8 cellular contexts compared by ENCODE assay signal in the genomic region with DNA sequence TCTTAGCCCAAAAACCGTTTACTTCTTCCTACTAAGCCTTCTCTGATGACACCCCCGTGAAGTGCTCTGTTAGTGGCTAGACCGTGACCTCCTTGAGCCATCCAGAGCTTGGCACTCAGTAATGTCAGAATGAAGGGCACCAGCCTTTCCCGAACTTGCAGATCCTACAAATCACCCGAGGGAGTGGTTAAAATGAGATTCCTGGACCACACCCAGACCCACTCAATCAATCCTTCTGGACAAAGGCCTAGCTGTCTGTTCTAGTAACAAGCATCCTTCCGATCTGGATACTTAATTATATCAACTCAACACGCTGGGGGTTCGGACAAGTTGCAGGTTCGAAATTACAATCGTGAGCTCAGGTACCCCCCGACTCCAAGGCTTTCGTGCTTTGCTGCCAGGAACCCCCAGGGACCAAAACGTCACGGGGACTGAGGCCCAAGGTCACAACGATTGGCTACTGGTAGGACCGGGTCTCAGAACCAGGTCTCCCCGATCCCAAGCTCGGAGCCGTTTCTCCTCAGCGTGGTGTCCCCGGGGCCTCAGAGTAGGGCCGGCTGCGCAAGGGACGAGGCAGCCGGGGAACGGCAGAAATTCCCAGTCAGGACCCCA. TPM values are rescaled to one million over a fixed set of nuclear protein-coding genes. Genes with fewer than 3 reads are reported as not detected.
DNase-seq lines count a peak whose midpoint lies in the region; ATAC-seq and TF ChIP-seq lines count a peak whose summit lies in the region.

No MANE protein-coding gene starts in this region.

- H2AFZ ChIP-seq in neuron (ENCODE audit: low read depth, low read length), result peak overlapping the region; percentile 22

- H3K9me3 ChIP-seq in neuron (ENCODE audit: low read length), result no peaks in the 10 kb centered on the region

- H3K27me3 ChIP-seq in neuron (ENCODE audit: insufficient read depth, low read length), result no peaks in the 10 kb centered on the region

- no peak for DNase-seq in activated CD4-positive, CD25-positive, alpha-beta regulatory T cell treated with anti-CD3 and anti-CD28 coated beads, Interleukin-2, amount 50 U/mL, for 72 hours
- DNase-seq in NB4 (ENCODE audit: low read depth) (peak; percentile 65), fibroblast of the conjunctiva (ENCODE audit: low read depth) (peak; percentile 13)
- DNase-seq in activated CD8-positive, alpha-beta T cell treated with anti-CD3 and anti-CD28 coated beads, Interleukin-2, amount 10 ng/mL, durations not matched to agents 7 days and 5 days, result peak; percentile 37
- no peak for DNase-seq in activated CD8-positive, alpha-beta memory T cell treated with anti-CD3 and anti-CD28 coated beads, Interleukin-2, amount 50 U/mL, for 4 hours

- H3K4me1 Mint-ChIP-seq in activated CD8-positive, alpha-beta T cell treated with anti-CD3 and anti-CD28 coated beads, Interleukin-2, amount 10 ng/mL, durations not matched to agents 7 days and 5 days (ENCODE audit: low read depth), result peaks cover 30% of the 10 kb centered on the region

- H3K4me1 ChIP-seq in neuron (ENCODE audit: insufficient read depth, low read length), result peaks cover 13% of the 10 kb centered on the region

- TF ChIP-seq CTCF in NB4 (IDR thresholded peaks at IDR 0.05; ENCODE audit: low read depth, low read length), result no peak

- CTCF ChIA-PET in activated CD8-positive, alpha-beta T cell treated with anti-CD3 and anti-CD28 coated beads, Interleukin-2, amount 10 ng/mL, durations not matched to agents 7 days and 5 days (lab: Charles Lee), result interaction anchor here (0.9 to 4.3 kb wide), 14 partner anchors 8 to 201 kb away, joined by 3 to 38 read pairs (median 4); a partner anchor contains a TSS

- H3K4me3 ChIP-seq in NB4 (ENCODE audit: low read depth, low read length) (peak overlapping the region; percentile 77), neuron (ENCODE audit: low read length) (peak overlapping the region; percentile 72)

- H3K9me3 Mint-ChIP-seq in activated CD8-positive, alpha-beta T cell treated with anti-CD3 and anti-CD28 coated beads, Interleukin-2, amount 10 ng/mL, durations not matched to agents 7 days and 5 days (ENCODE audit: insufficient read depth), result no peaks in the 10 kb centered on the region

- peaks cover 25% of the 10 kb centered on the region for H3K36me3 Mint-ChIP-seq in activated CD8-positive, alpha-beta T cell treated with anti-CD3 and anti-CD28 coated beads, Interleukin-2, amount 10 ng/mL, durations not matched to agents 7 days and 5 days (ENCODE audit: low read depth)

- no peaks in the 10 kb centered on the region for H3K27me3 Mint-ChIP-seq in activated CD8-positive, alpha-beta T cell treated with anti-CD3 and anti-CD28 coated beads, Interleukin-2, amount 10 ng/mL, durations not matched to agents 7 days and 5 days (ENCODE audit: low read depth)

- peak overlapping the region; percentile 92 for H3K27ac Mint-ChIP-seq in activated CD8-positive, alpha-beta T cell treated with anti-CD3 and anti-CD28 coated beads, Interleukin-2, amount 10 ng/mL, durations not matched to agents 7 days and 5 days

- no peak for TF ChIP-seq POLR2A in NB4 (IDR thresholded peaks at IDR 0.05; ENCODE audit: extremely low read depth, insufficient read length)

- peaks cover 8% of the 10 kb centered on the region for H3K36me3 ChIP-seq in neuron (ENCODE audit: insufficient read depth, low read length)

- ATAC-seq in activated CD4-positive, CD25-positive, alpha-beta regulatory T cell treated with anti-CD3 and anti-CD28 coated beads, Interleukin-2, amount 50 U/mL, for 24 hours, result peak; percentile 10 to 18
- peak; percentile 32 for ATAC-seq in HG02571 (IDR thresholded peaks at IDR 0.05; ENCODE audit: unreplicated experiment)
- ATAC-seq in activated CD8-positive, alpha-beta T cell treated with anti-CD3 and anti-CD28 coated beads, Interleukin-2, amount 10 ng/mL, durations not matched to agents 7 days and 5 days, result peak; percentile 32

- POLR2A ChIA-PET in activated CD8-positive, alpha-beta T cell treated with anti-CD3 and anti-CD28 coated beads, Interleukin-2, amount 10 ng/mL, durations not matched to agents 7 days and 5 days (lab: Charles Lee), result interaction anchor here (0.6 to 2.3 kb wide), 19 partner anchors 7 to 201 kb away, joined by 3 to 20 read pairs (median 4); a partner anchor contains a TSS

- peak overlapping the region; percentile 93 for H3K4me3 Mint-ChIP-seq in activated CD8-positive, alpha-beta T cell treated with anti-CD3 and anti-CD28 coated beads, Interleukin-2, amount 10 ng/mL, durations not matched to agents 7 days and 5 days

RNA-seq across cellular contexts. Expression of a gene that starts 0.5 kb away (rescaled TPM):
- 10 to 100 TPM; 47.8 to 53.8 TPM for total RNA-seq in activated CD8-positive, alpha-beta T cell treated with anti-CD3 and anti-CD28 coated beads, Interleukin-2, amount 10 ng/mL, durations not matched to agents 7 days and 5 days

RNA-seq across cellular contexts. Expression of a gene that starts 0.6 kb away (rescaled TPM):
- total RNA-seq in activated CD8-positive, alpha-beta T cell treated with anti-CD3 and anti-CD28 coated beads, Interleukin-2, amount 10 ng/mL, durations not matched to agents 7 days and 5 days, result 10 to 100 TPM; 38.2 to 40.4 TPM

RNA-seq across cellular contexts. Expression of a gene that starts 15.8 kb away (rescaled TPM):
- 10 to 100 TPM; 57.0 to 58.3 TPM for total RNA-seq in activated CD8-positive, alpha-beta T cell treated with anti-CD3 and anti-CD28 coated beads, Interleukin-2, amount 10 ng/mL, durations not matched to agents 7 days and 5 days

RNA-seq across cellular contexts. Expression of a gene that starts 39.7 kb away (rescaled TPM):
- 1 to 10 TPM; 4.8 to 6.4 TPM for total RNA-seq in activated CD8-positive, alpha-beta T cell treated with anti-CD3 and anti-CD28 coated beads, Interleukin-2, amount 10 ng/mL, durations not matched to agents 7 days and 5 days

RNA-seq across cellular contexts. Expression of a gene that starts 42.1 kb away (rescaled TPM):
- total RNA-seq in activated CD8-positive, alpha-beta T cell treated with anti-CD3 and anti-CD28 coated beads, Interleukin-2, amount 10 ng/mL, durations not matched to agents 7 days and 5 days, result under 1 TPM in 1 of 2 experiments, not detected in 1; 0.50 TPM

Comparison
In these comparisons a context has a peak if more than half of its experiments do, and no peak if none do; other contexts are left out.
1. DNase-seq: peak in NB4 (single experiment), activated CD8-positive, alpha-beta T cell treated with anti-CD3 and anti-CD28 coated beads, Interleukin-2, amount 10 ng/mL, durations not matched to agents 7 days and 5 days (single experiment) and fibroblast of the conjunctiva (single experiment); none in activated CD4-positive, CD25-positive, alpha-beta regulatory T cell treated with anti-CD3 and anti-CD28 coated beads, Interleukin-2, amount 50 U/mL, for 72 hours (single experiment) and activated CD8-positive, alpha-beta memory T cell treated with anti-CD3 and anti-CD28 coated beads, Interleukin-2, amount 50 U/mL, for 4 hours (single experiment).
2. Peak in every context shown above with its lines, with median percentiles within 50 percentile points of each other: ATAC-seq.